Comparison of ENCODE assay signal across 23 cellular contexts in genomic region chr1:240271081-240271480, GRCh38.
DNase-seq lines count a peak whose midpoint lies in the region; ATAC-seq and TF ChIP-seq lines count a peak whose summit lies in the region.
"Had no signal": no experiment of that assay in that cellular context is flagged by ENCODE, and none has a peak within 500 bp of the region (broad histone marks: within the 10 kb centered on the region; RNA-seq: fewer than 3 reads in every experiment).

No MANE protein-coding gene starts in this region.

- H3K27ac ChIP-seq in breast epithelium: no peak overlapping the region
- H3K27ac ChIP-seq: 22Rv1; A549; BLaER1 treated with 17β-estradiol and CSF1 and Interleukin-3, amounts not matched to agents 10 nM and 100 nM; C4-2B had no signal

- H3K4me3 ChIP-seq in breast epithelium: no peak overlapping the region
- H3K4me3 ChIP-seq in fibroblast of mammary gland (ENCODE audit: control insufficient read depth, low read depth, low read length): no peak overlapping the region
- H3K4me3 ChIP-seq: A549; BLaER1 treated with 17β-estradiol and CSF1 and Interleukin-3, amounts not matched to agents 10 nM and 100 nM had no signal

- H3K36me3 Mint-ChIP-seq in MCF 10A (ENCODE audit: insufficient read depth, unreplicated experiment): no peaks in the 10 kb centered on the region
- H3K36me3 Mint-ChIP-seq: CD8-positive, alpha-beta T cell had no signal

- no peak for TF ChIP-seq CTCF in MCF 10A (IDR thresholded peaks at IDR 0.05; ENCODE audit: unreplicated experiment)
- no peak for TF ChIP-seq CTCF in breast epithelium (IDR thresholded peaks at IDR 0.05)
- TF ChIP-seq CTCF in fibroblast of mammary gland (conservative IDR thresholded peaks at IDR 0.05; ENCODE audit: control insufficient read depth, insufficient read depth, low read depth, low read length): no peak

- H3K4me1 Mint-ChIP-seq in MCF 10A (ENCODE audit: insufficient read depth, unreplicated experiment): no peaks in the 10 kb centered on the region
- H3K4me1 Mint-ChIP-seq: B cell had no signal

- peaks cover 26% of the 10 kb centered on the region for H3K9me3 Mint-ChIP-seq in MCF 10A (ENCODE audit: unreplicated experiment)

- H3K27me3 Mint-ChIP-seq in MCF 10A (ENCODE audit: insufficient read depth, unreplicated experiment): no peaks in the 10 kb centered on the region
- H3K27me3 Mint-ChIP-seq: B cell; CD4-positive, alpha-beta T cell had no signal

- no peak overlapping the region for H3K4me3 Mint-ChIP-seq in MCF 10A (ENCODE audit: unreplicated experiment)
- H3K4me3 Mint-ChIP-seq: B cell; CD4-positive, alpha-beta T cell; CD8-positive, alpha-beta T cell had no signal

- ATAC-seq in GM18502 (IDR thresholded peaks at IDR 0.05; ENCODE audit: poor library complexity, unreplicated experiment): no peak
- ATAC-seq: A549; CD8-positive, alpha-beta T cell had no signal

- H3K27me3 ChIP-seq in breast epithelium: no peaks in the 10 kb centered on the region
- H3K27me3 ChIP-seq: BLaER1 treated with 17β-estradiol and CSF1 and Interleukin-3, amounts not matched to agents 10 nM and 100 nM had no signal

- no TSS peak for BruUV-seq in MCF 10A (replicated peaks; lab: Mats Ljungman, UMichigan)

- POLR2A ChIA-PET in MCF 10A (lab: Yijun Ruan, JAX): no interaction called here

- H3K36me3 ChIP-seq in breast epithelium: no peaks in the 10 kb centered on the region
- H3K36me3 ChIP-seq: BLaER1 treated with 17β-estradiol and CSF1 and Interleukin-3, amounts not matched to agents 10 nM and 100 nM had no signal

- peaks cover 0 to 9% of the 10 kb centered on the region in 2 donors for H3K9me3 ChIP-seq in breast epithelium
- H3K9me3 ChIP-seq: Caco-2 had no signal

- DNase-seq in MCF 10A (ENCODE audit: unreplicated experiment): peak; percentile 12
- DNase-seq in breast epithelium (ENCODE audit: low spot score in 2 of 2): no peak
- peak; percentile 26 for DNase-seq in amniotic epithelial cell (ENCODE audit: low read depth)
- DNase-seq in fibroblast of mammary gland (ENCODE audit: low read depth): peak; percentile 44
- no peak for DNase-seq in HuH-7 (ENCODE audit: low spot score)
- no peak for DNase-seq in NCI-H1092 (lab: John Stamatoyannopoulos, UW)
- DNase-seq: AML-193; Caco-2; Calu3; CD4-positive, alpha-beta T cell; CD8-positive, alpha-beta T cell; DMS 273 treated with DMSO at 0.1 percent for 48 hours; DMS153; DMS53; DMS79; DND-41; GF-D8 had no signal

- TF ChIP-seq POLR2A in breast epithelium (IDR thresholded peaks at IDR 0.05): no peak

- no peak overlapping the region for H3K27ac Mint-ChIP-seq in MCF 10A (ENCODE audit: low read depth, unreplicated experiment)
- H3K27ac Mint-ChIP-seq: B cell; CD4-positive, alpha-beta T cell; CD8-positive, alpha-beta T cell had no signal

- CTCF ChIA-PET in MCF 10A (lab: Yijun Ruan, JAX): interaction anchor here (0.5 to 1.0 kb wide), 2 partner anchors 267 to 617 kb away, joined by 4 read pairs; no protein-coding TSS in a partner anchor

- H3K4me1 ChIP-seq in breast epithelium: no peaks in the 10 kb centered on the region
- H3K4me1 ChIP-seq: A549; BLaER1 treated with 17β-estradiol and CSF1 and Interleukin-3, amounts not matched to agents 10 nM and 100 nM; Caco-2 had no signal

- intact Hi-C loops in MCF 10A (cut with micrococcal nuclease) (no loop called here), breast epithelium (cut with DNase I; ENCODE audit: low total_unique reads) (no loop called here)

Comparison
In these comparisons a context has a peak if more than half of its experiments do, and no peak if none do; other contexts are left out.
1. DNase-seq: peak in MCF 10A (single experiment), amniotic epithelial cell (single experiment) and fibroblast of mammary gland (single experiment); none in breast epithelium (0 of 2), HuH-7 (single experiment) and NCI-H1092 (single experiment).